13 cellular contexts compared by ENCODE assay signal in genomic region chr9:129126789-129127618, GRCh38. TPM values are rescaled to one million over a fixed set of nuclear protein-coding genes. Genes with fewer than 3 reads are reported as not detected.
DNase-seq lines count a peak whose midpoint lies in the region; ATAC-seq, FAIRE-seq and TF ChIP-seq lines count a peak whose summit lies in the region.
"Had no signal": no experiment of that assay in that cellular context is flagged by ENCODE, and none has a peak within 500 bp of the region (broad histone marks: within the 10 kb centered on the region; RNA-seq: fewer than 3 reads in every experiment).

No MANE protein-coding gene starts in this region.

- H3K36me3 ChIP-seq in astrocyte (ENCODE audit: insufficient read depth, low read length) (peaks cover 2% of the 10 kb centered on the region), iPS-20b (ENCODE audit: insufficient read depth, low read depth, low read length) (peaks cover 69% of the 10 kb centered on the region)

- DNase-seq in NCI-H1436 (lab: John Stamatoyannopoulos, UW) = peak; percentile 9
- DNase-seq in NCI-H1436 treated with DMSO at 0.1 percent for 48 hours (lab: John Stamatoyannopoulos, UW) = no peak
- DNase-seq in astrocyte (ENCODE audit: low read depth) = no peak
- DNase-seq in glomerular visceral epithelial cell (ENCODE audit: extremely low spot score) = no peak
- DNase-seq: adrenal gland, DMS79, SHP77 had no signal

- peaks cover 2% of the 10 kb centered on the region for H3K4me1 Mint-ChIP-seq in astrocyte (ENCODE audit: low read depth, unreplicated experiment)
- H3K4me1 Mint-ChIP-seq in stimulated activated memory B cell treated with anti-CD40 and anti-IgM and Interleukin-4, amounts not matched to agents 10 μg/mL and 1 μg/mL and 100 μg/mL, for 72 hours = peaks cover 29% of the 10 kb centered on the region

- no peak for ATAC-seq in stimulated activated memory B cell treated with anti-CD40 and anti-IgM and Interleukin-4, amounts not matched to agents 10 μg/mL and 1 μg/mL and 100 μg/mL, for 72 hours
- no peak for ATAC-seq in HG03175 (IDR thresholded peaks at IDR 0.05; ENCODE audit: unreplicated experiment)
- ATAC-seq in HG03025 (IDR thresholded peaks at IDR 0.05; ENCODE audit: low FRiP score, unreplicated experiment) = no peak

- TF ChIP-seq CTCF in astrocyte (IDR thresholded peaks at IDR 0.05; ENCODE audit: insufficient read depth, low read depth, low read length) = no peak

- no peak overlapping the region for H3K27ac Mint-ChIP-seq in astrocyte (ENCODE audit: unreplicated experiment)
- peak overlapping the region; percentile 35 for H3K27ac Mint-ChIP-seq in stimulated activated memory B cell treated with anti-CD40 and anti-IgM and Interleukin-4, amounts not matched to agents 10 μg/mL and 1 μg/mL and 100 μg/mL, for 72 hours

- H3K27ac ChIP-seq in astrocyte (ENCODE audit: low read depth, low read length) (no peak overlapping the region), iPS-20b (ENCODE audit: low read length) (peak overlapping the region; percentile 75)
- H3K27ac ChIP-seq: thoracic aorta had no signal

- no peak overlapping the region for H3K4me3 ChIP-seq in astrocyte (ENCODE audit: insufficient read depth, low read depth, low read length)
- peak overlapping the region; percentile 40; the same call in 1 of the 2 replicates for H3K4me3 ChIP-seq in iPS-20b (ENCODE audit: low read length)
- H3K4me3 ChIP-seq: adrenal gland, thoracic aorta had no signal

- peaks cover 15% of the 10 kb centered on the region for H3K4me1 ChIP-seq in astrocyte (ENCODE audit: insufficient read depth, low read length)
- peaks cover 18% of the 10 kb centered on the region; the same call in 1 of the 2 replicates for H3K4me1 ChIP-seq in iPS-20b (ENCODE audit: insufficient read depth, low read length)

- no peak overlapping the region for H3K4me3 Mint-ChIP-seq in astrocyte (ENCODE audit: unreplicated experiment)
- H3K4me3 Mint-ChIP-seq in stimulated activated memory B cell treated with anti-CD40 and anti-IgM and Interleukin-4, amounts not matched to agents 10 μg/mL and 1 μg/mL and 100 μg/mL, for 72 hours = no peak overlapping the region

- H4K20me1 ChIP-seq in astrocyte (ENCODE audit: insufficient read depth, low read length) = peaks cover 32% of the 10 kb centered on the region

- H3K9me3 Mint-ChIP-seq in astrocyte (ENCODE audit: unreplicated experiment) = no peaks in the 10 kb centered on the region
- no peaks in the 10 kb centered on the region for H3K9me3 Mint-ChIP-seq in stimulated activated memory B cell treated with anti-CD40 and anti-IgM and Interleukin-4, amounts not matched to agents 10 μg/mL and 1 μg/mL and 100 μg/mL, for 72 hours

- no peaks in the 10 kb centered on the region for H3K27me3 Mint-ChIP-seq in astrocyte (ENCODE audit: low read depth, unreplicated experiment)
- no peaks in the 10 kb centered on the region for H3K27me3 Mint-ChIP-seq in stimulated activated memory B cell treated with anti-CD40 and anti-IgM and Interleukin-4, amounts not matched to agents 10 μg/mL and 1 μg/mL and 100 μg/mL, for 72 hours

- no peaks in the 10 kb centered on the region for H3K27me3 ChIP-seq in astrocyte (ENCODE audit: insufficient read depth, low read length)
- H3K27me3 ChIP-seq in iPS-20b (ENCODE audit: insufficient read depth, low read length) = no peaks in the 10 kb centered on the region
- H3K27me3 ChIP-seq: adrenal gland had no signal

- H3K9me3 ChIP-seq in astrocyte (ENCODE audit: insufficient read depth, low read depth, low read length) = no peaks in the 10 kb centered on the region
- H3K9me3 ChIP-seq in iPS-20b (ENCODE audit: insufficient read depth, low read depth, low read length) = no peaks in the 10 kb centered on the region
- H3K9me3 ChIP-seq: adrenal gland, thoracic aorta had no signal

- H3K9ac ChIP-seq in astrocyte (ENCODE audit: low read length) (no peak overlapping the region), iPS-20b (ENCODE audit: low read depth, low read length) (peak overlapping the region; percentile 76)

- no peak for FAIRE-seq in astrocyte (lab: Jason Lieb, UNC)
- FAIRE-seq: A204.1 had no signal

- H3K79me2 ChIP-seq in astrocyte (ENCODE audit: insufficient read depth, low read length) = peaks cover 5% of the 10 kb centered on the region

- H3K4me2 ChIP-seq in astrocyte (ENCODE audit: low read length) = peak overlapping the region; percentile 3

- peak overlapping the region; percentile 5 for H2AFZ ChIP-seq in astrocyte (ENCODE audit: low read depth, low read length)

- peaks cover 15% of the 10 kb centered on the region for H3K36me3 Mint-ChIP-seq in astrocyte (ENCODE audit: low read depth, unreplicated experiment)
- peaks cover 40% of the 10 kb centered on the region for H3K36me3 Mint-ChIP-seq in stimulated activated memory B cell treated with anti-CD40 and anti-IgM and Interleukin-4, amounts not matched to agents 10 μg/mL and 1 μg/mL and 100 μg/mL, for 72 hours

RNA-seq across cellular contexts. Expression of gene PTPA, which starts 15.8 kb away (rescaled TPM):
- 122 and 134 TPM in 2 replicates for total RNA-seq in astrocyte

RNA-seq across cellular contexts. Expression of gene CRAT, which starts 16.4 kb away (rescaled TPM):
- total RNA-seq in astrocyte = 21.2 and 25.3 TPM in 2 replicates

RNA-seq across cellular contexts. Expression of gene DOLPP1, which starts 46.1 kb away (rescaled TPM):
- total RNA-seq in astrocyte = 14.9 and 17.9 TPM in 2 replicates

RNA-seq across cellular contexts. Expression of gene IER5L, which starts 51.1 kb away (rescaled TPM):
- 47.0 and 55.0 TPM in 2 replicates for total RNA-seq in astrocyte
